1 cellular context compared by ENCODE assay signal in genomic region chr12:66533767-66534166, GRCh38.
TF ChIP-seq lines count a peak whose summit lies in the region.

No MANE protein-coding gene starts in this region.

TF ChIP-seq in GM12878, 131 proteins besides CTCF, POLR2A, EP300 and RAD21 (continued from another document):
- TF ChIP-seq, protein P1, sequence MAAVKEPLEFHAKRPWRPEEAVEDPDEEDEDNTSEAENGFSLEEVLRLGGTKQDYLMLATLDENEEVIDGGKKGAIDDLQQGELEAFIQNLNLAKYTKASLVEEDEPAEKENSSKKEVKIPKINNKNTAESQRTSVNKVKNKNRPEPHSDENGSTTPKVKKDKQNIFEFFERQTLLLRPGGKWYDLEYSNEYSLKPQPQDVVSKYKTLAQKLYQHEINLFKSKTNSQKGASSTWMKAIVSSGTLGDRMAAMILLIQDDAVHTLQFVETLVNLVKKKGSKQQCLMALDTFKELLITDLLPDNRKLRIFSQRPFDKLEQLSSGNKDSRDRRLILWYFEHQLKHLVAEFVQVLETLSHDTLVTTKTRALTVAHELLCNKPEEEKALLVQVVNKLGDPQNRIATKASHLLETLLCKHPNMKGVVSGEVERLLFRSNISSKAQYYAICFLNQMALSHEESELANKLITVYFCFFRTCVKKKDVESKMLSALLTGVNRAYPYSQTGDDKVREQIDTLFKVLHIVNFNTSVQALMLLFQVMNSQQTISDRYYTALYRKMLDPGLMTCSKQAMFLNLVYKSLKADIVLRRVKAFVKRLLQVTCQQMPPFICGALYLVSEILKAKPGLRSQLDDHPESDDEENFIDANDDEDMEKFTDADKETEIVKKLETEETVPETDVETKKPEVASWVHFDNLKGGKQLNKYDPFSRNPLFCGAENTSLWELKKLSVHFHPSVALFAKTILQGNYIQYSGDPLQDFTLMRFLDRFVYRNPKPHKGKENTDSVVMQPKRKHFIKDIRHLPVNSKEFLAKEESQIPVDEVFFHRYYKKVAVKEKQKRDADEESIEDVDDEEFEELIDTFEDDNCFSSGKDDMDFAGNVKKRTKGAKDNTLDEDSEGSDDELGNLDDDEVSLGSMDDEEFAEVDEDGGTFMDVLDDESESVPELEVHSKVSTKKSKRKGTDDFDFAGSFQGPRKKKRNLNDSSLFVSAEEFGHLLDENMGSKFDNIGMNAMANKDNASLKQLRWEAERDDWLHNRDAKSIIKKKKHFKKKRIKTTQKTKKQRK (IDR thresholded peaks at IDR 0.05; ENCODE audit: low read depth, low read length): no peak
- TF ChIP-seq NR2F1 (conservative IDR thresholded peaks at IDR 0.05) (no peak), WRNIP1 (IDR thresholded peaks at IDR 0.05; ENCODE audit: borderline replicate concordance, low read depth, low read length) (no peak), RUNX3 (IDR thresholded peaks at IDR 0.05; ENCODE audit: low read length) (peak; percentile 84), FOS (IDR thresholded peaks at IDR 0.05; ENCODE audit: borderline replicate concordance, extremely low read depth, insufficient read length) (no peak), NFXL1 (IDR thresholded peaks at IDR 0.05; ENCODE audit: borderline replicate concordance) (no peak), CREB1 (IDR thresholded peaks at IDR 0.05; ENCODE audit: low read depth) (0 out of 2 replicates have a peak, but pooled peaks have one; percentile 13), KAT2A (conservative IDR thresholded peaks at IDR 0.05; ENCODE audit: control insufficient read depth, low read depth, low read length) (no peak), KDM1A (IDR thresholded peaks at IDR 0.05; ENCODE audit: borderline replicate concordance) (no peak), IRF3 (IDR thresholded peaks at IDR 0.05) (no peak), POU2F2 (IDR thresholded peaks at IDR 0.05; ENCODE audit: borderline replicate concordance, low read depth, low read length) (no peak), BACH1 (IDR thresholded peaks at IDR 0.05; ENCODE audit: borderline replicate concordance) (no peak), GABPA (IDR thresholded peaks at IDR 0.05; ENCODE audit: low read depth) (peak; percentile 42; the same call in 1 of the 2 replicates)
- TF ChIP-seq, protein P2, sequence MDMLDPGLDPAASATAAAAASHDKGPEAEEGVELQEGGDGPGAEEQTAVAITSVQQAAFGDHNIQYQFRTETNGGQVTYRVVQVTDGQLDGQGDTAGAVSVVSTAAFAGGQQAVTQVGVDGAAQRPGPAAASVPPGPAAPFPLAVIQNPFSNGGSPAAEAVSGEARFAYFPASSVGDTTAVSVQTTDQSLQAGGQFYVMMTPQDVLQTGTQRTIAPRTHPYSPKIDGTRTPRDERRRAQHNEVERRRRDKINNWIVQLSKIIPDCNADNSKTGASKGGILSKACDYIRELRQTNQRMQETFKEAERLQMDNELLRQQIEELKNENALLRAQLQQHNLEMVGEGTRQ (IDR thresholded peaks at IDR 0.05; ENCODE audit: borderline replicate concordance, low read depth, low read length): no peak
TF ChIP-seq in GM12878: peak in this region for 3.
